In the genomic region with DNA sequence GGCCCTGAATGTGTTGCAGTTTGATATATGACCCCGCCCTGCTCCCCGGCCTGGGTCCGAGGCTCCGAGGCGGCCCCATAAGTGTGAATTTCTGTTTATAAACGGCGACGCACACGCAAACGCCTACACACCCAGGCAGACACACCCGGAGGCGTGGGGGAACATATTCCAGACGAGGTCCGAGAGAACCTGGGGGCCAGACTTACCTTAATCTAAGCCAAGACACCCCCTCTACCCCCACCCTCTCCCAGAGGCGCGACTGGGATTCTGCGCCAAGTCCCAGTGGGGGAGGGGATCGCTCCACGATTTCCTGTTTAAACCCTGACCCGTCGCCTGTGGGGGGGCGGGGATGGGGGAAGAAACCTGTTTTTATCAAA, we compare ENCODE assay signal across 9 cellular contexts. TPM values are rescaled to one million over a fixed set of nuclear protein-coding genes. Genes with fewer than 3 reads are reported as not detected.
A peak's percentile ranks its signal among the peaks of the same experiment; 100 is the strongest.
DNase-seq lines count a peak whose midpoint lies in the region; ATAC-seq and TF ChIP-seq lines count a peak whose summit lies in the region.
"Had no signal": no experiment of that assay in that cellular context is flagged by ENCODE, and none has a peak within 500 bp of the region (broad histone marks: within the 10 kb centered on the region; RNA-seq: fewer than 3 reads in every experiment).

No MANE protein-coding gene starts in this region.

- no peaks in the 10 kb centered on the region for H3K9me3 ChIP-seq in neuron (ENCODE audit: low read length)

- H2AFZ ChIP-seq in neuron (ENCODE audit: low read depth, low read length): peak overlapping the region; percentile 15

- peaks cover 42% of the 10 kb centered on the region for H3K4me1 Mint-ChIP-seq in brain

- peaks cover 10% of the 10 kb centered on the region for H3K4me1 ChIP-seq in neuron (ENCODE audit: insufficient read depth, low read length)

- H3K27me3 Mint-ChIP-seq in brain: peaks cover 98% of the 10 kb centered on the region

- ATAC-seq in HG03045 (IDR thresholded peaks at IDR 0.05; ENCODE audit: unreplicated experiment) (no peak), GM21529 (IDR thresholded peaks at IDR 0.05; ENCODE audit: unreplicated experiment) (no peak)

- TF ChIP-seq CTCF in brain (conservative IDR thresholded peaks at IDR 0.05): no peak

- peaks cover 0 to 5% (median 0%) of the 10 kb centered on the region in 5 experiments for H3K9me3 Mint-ChIP-seq in brain

- H3K27me3 ChIP-seq in neuron (ENCODE audit: insufficient read depth, low read length): peaks cover 94% of the 10 kb centered on the region

- H3K36me3 ChIP-seq in neuron (ENCODE audit: insufficient read depth, low read length): no peaks in the 10 kb centered on the region

- peak overlapping the region in 4 of 5 experiments; percentile 43 to 97 (median 70) for H3K27ac Mint-ChIP-seq in brain

- H3K36me3 Mint-ChIP-seq in brain: no peaks in the 10 kb centered on the region

- H3K4me3 Mint-ChIP-seq in brain: peak overlapping the region; percentile 85 to 96 (median 88)

- DNase-seq in ELF-1 (ENCODE audit: low read depth, low spot score): peak; percentile 51
- DNase-seq in M059J (ENCODE audit: low read depth): peak; percentile 74
- no peak for DNase-seq in GF-D8 (lab: John Stamatoyannopoulos, UW)
- no peak for DNase-seq in DMS53 (lab: John Stamatoyannopoulos, UW)

- no peak overlapping the region for H3K4me3 ChIP-seq in neuron (ENCODE audit: low read length)

RNA-seq across cellular contexts. Expression of gene HOXC6, which starts 9.6 kb away (rescaled TPM):
- 2.5 and 5.2 TPM in 2 replicates for total RNA-seq in M059J (2014; rRNA removed; shearing (Covaris generic))
- polyA plus RNA-seq in brain (ENCODE audit: insufficient read depth, low read depth, low replicate concordance): not detected
- total RNA-seq: pulmonary artery endothelial cell had no signal

RNA-seq across cellular contexts. Expression of gene HOXC8, which starts 9.8 kb away (rescaled TPM):
- total RNA-seq in M059J (2014; rRNA removed; shearing (Covaris generic)): 0.84 and 1.2 TPM in 2 replicates
- not detected for polyA plus RNA-seq in brain (ENCODE audit: insufficient read depth, low read depth, low replicate concordance)
- total RNA-seq: pulmonary artery endothelial cell had no signal

RNA-seq across cellular contexts. Expression of gene HOXC5, which starts 14.3 kb away (rescaled TPM):
- 0.25 TPM in 1 of 2 replicates, not detected in the other for total RNA-seq in M059J (2014; rRNA removed; shearing (Covaris generic))
- polyA plus RNA-seq in brain (ENCODE audit: insufficient read depth, low read depth, low replicate concordance): not detected
- total RNA-seq: pulmonary artery endothelial cell had no signal

RNA-seq across cellular contexts. Expression of gene HOXC9, which starts 18.6 kb away (rescaled TPM):
- total RNA-seq in M059J (2014; rRNA removed; shearing (Covaris generic)): 4.9 and 5.7 TPM in 2 replicates
- polyA plus RNA-seq in brain (ENCODE audit: insufficient read depth, low read depth, low replicate concordance): not detected
- total RNA-seq: pulmonary artery endothelial cell had no signal

RNA-seq across cellular contexts. Expression of gene HOXC10, which starts 33.6 kb away (rescaled TPM):
- total RNA-seq in M059J (2014; rRNA removed; shearing (Covaris generic)): 15.0 and 15.3 TPM in 2 replicates
- polyA plus RNA-seq in brain (ENCODE audit: insufficient read depth, low read depth, low replicate concordance): not detected
- total RNA-seq: pulmonary artery endothelial cell had no signal

Comparison
In these comparisons a context has a peak if more than half of its experiments do, and no peak if none do; other contexts are left out.
1. DNase-seq: peak in ELF-1 (single experiment) and M059J (single experiment); none in GF-D8 (single experiment) and DMS53 (single experiment).